28 cellular contexts compared by ENCODE assay signal in the genomic region with DNA sequence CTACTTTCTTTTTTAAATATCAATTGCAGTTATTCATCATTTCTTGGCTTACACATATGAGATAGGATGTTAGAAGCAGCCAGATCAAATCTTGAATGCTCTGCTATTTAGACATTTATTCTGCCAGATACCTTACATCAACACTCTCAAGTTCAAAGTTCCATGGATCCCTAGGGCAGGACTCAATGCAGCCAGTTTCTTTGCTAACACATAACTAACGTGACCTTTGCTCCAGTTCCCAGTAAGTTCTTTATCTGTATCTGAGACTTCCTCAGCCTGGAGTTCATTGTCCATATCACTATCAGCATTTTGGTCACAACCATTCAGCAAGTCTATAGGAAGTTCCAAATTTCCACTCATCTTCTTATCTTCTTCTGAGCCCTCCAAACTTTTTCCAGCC.
"Had no signal": no experiment of that assay in that cellular context is flagged by ENCODE, and none has a peak within 500 bp of the region (broad histone marks: within the 10 kb centered on the region; RNA-seq: fewer than 3 reads in every experiment).

No MANE protein-coding gene starts in this region.

- H3K79me2 ChIP-seq: parathyroid adenoma had no signal

- H3K9me3 Mint-ChIP-seq: nephron, neural progenitor cell had no signal

- H3K27me3 ChIP-seq: neural progenitor cell, ovary, stomach, thyroid gland, tibial nerve, upper lobe of left lung, vagina had no signal

- H3K36me3 Mint-ChIP-seq: natural killer cell; neural progenitor cell; stimulated activated effector memory CD8-positive, alpha-beta T cell treated with anti-CD3 and anti-CD28 coated beads, Interleukin-12 subunit alpha, Interleukin-12 subunit beta, amount 100 ng/mL, for 72 hours; stimulated activated naive B cell treated with anti-CD40 and anti-IgM and Interleukin-4, amounts not matched to agents 10 μg/mL and 1 μg/mL and 100 μg/mL, for 72 hours had no signal

- H3K4me2 ChIP-seq: neural progenitor cell had no signal

- FAIRE-seq: urothelium cell line had no signal

- H3K9ac ChIP-seq: neural progenitor cell, parathyroid adenoma had no signal

- H3K4me3 Mint-ChIP-seq: natural killer cell; nephron; neural progenitor cell; stimulated activated effector memory CD8-positive, alpha-beta T cell treated with anti-CD3 and anti-CD28 coated beads, Interleukin-12 subunit alpha, Interleukin-12 subunit beta, amount 100 ng/mL, for 72 hours; stimulated activated naive B cell treated with anti-CD40 and anti-IgM and Interleukin-4, amounts not matched to agents 10 μg/mL and 1 μg/mL and 100 μg/mL, for 72 hours; stimulated activated naive CD8-positive, alpha-beta T cell treated with anti-CD3 and anti-CD28 coated beads, Interleukin-15, Interleukin-2, amounts not matched to agents 100 ng/mL and 50 ng/mL, for 24 hours had no signal

- H3K36me3 ChIP-seq: neural progenitor cell, ovary, stomach, thoracic aorta, thyroid gland, tibial nerve, upper lobe of left lung, vagina had no signal

- H3K4me3 ChIP-seq: neural progenitor cell, ovary, psoas muscle, skin epidermis, stomach, thoracic aorta, thyroid gland, tibial nerve, upper lobe of left lung, vagina had no signal

- DNase-seq: natural killer cell; occipital lobe; ovary; posterior cingulate gyrus; psoas muscle; right cardiac atrium; stimulated activated CD4-positive, alpha-beta T cell treated with anti-CD3 and anti-CD28 coated beads, Interleukin-15, amount 100 ng/mL, for 24 hours; stimulated activated CD4-positive, alpha-beta T cell treated with anti-CD3 and anti-CD28 coated beads, Interleukin-2, amount 100 ng/mL, for 24 hours; stimulated activated CD4-positive, alpha-beta T cell treated with anti-CD3 and anti-CD28 coated beads, Interleukin-2, amount 100 ng/mL, for 48 hours; stimulated activated CD4-positive, alpha-beta T cell treated with anti-CD3 and anti-CD28 coated beads, Interleukin-4, amount 100 ng/mL, for 24 hours; stimulated activated naive B cell treated with anti-CD40 and anti-IgM and Interleukin-4, amounts not matched to agents 10 μg/mL and 1 μg/mL and 100 μg/mL, for 72 hours; stimulated activated naive CD4-positive, alpha-beta T cell treated with Interleukin-2 at 50 U/mL for 16 hours; stomach; thyroid gland; trophoblast cell; upper lobe of left lung had no signal

- ATAC-seq: natural killer cell; psoas muscle; sciatic nerve; stimulated activated effector memory CD8-positive, alpha-beta T cell treated with anti-CD3 and anti-CD28 coated beads, Interleukin-12 subunit alpha, Interleukin-12 subunit beta, amount 100 ng/mL, for 72 hours; stimulated activated naive B cell treated with anti-CD40 and anti-IgM and Interleukin-4, amounts not matched to agents 10 μg/mL and 1 μg/mL and 100 μg/mL, for 72 hours had no signal

- H3K4me1 Mint-ChIP-seq: natural killer cell; nephron; stimulated activated effector memory CD8-positive, alpha-beta T cell treated with anti-CD3 and anti-CD28 coated beads, Interleukin-12 subunit alpha, Interleukin-12 subunit beta, amount 100 ng/mL, for 72 hours; stimulated activated naive B cell treated with anti-CD40 and anti-IgM and Interleukin-4, amounts not matched to agents 10 μg/mL and 1 μg/mL and 100 μg/mL, for 72 hours had no signal

- H3K27ac ChIP-seq: neural progenitor cell, ovary, parathyroid adenoma, psoas muscle, skin epidermis, stomach, thoracic aorta, thyroid gland, tibial nerve, upper lobe of left lung, vagina had no signal

- H3K27me3 Mint-ChIP-seq: progenitor cell of endocrine pancreas; stimulated activated naive B cell treated with anti-CD40 and anti-IgM and Interleukin-4, amounts not matched to agents 10 μg/mL and 1 μg/mL and 100 μg/mL, for 72 hours; stimulated activated naive CD8-positive, alpha-beta T cell treated with anti-CD3 and anti-CD28 coated beads, Interleukin-15, Interleukin-2, amounts not matched to agents 100 ng/mL and 50 ng/mL, for 24 hours had no signal

- H3K27ac Mint-ChIP-seq: natural killer cell; nephron; neural progenitor cell; progenitor cell of endocrine pancreas; stimulated activated effector memory CD8-positive, alpha-beta T cell treated with anti-CD3 and anti-CD28 coated beads, Interleukin-12 subunit alpha, Interleukin-12 subunit beta, amount 100 ng/mL, for 72 hours; stimulated activated naive B cell treated with anti-CD40 and anti-IgM and Interleukin-4, amounts not matched to agents 10 μg/mL and 1 μg/mL and 100 μg/mL, for 72 hours; stimulated activated naive CD8-positive, alpha-beta T cell treated with anti-CD3 and anti-CD28 coated beads, Interleukin-15, Interleukin-2, amounts not matched to agents 100 ng/mL and 50 ng/mL, for 24 hours had no signal

- H2AFZ ChIP-seq: neural progenitor cell, parathyroid adenoma had no signal

- H3K9me3 ChIP-seq: ovary, psoas muscle, thoracic aorta, thyroid gland, upper lobe of left lung, vagina had no signal

- H3K4me1 ChIP-seq: neural progenitor cell, parathyroid adenoma, psoas muscle, stomach, thyroid gland, tibial nerve, upper lobe of left lung, vagina had no signal
